In the genomic region with DNA sequence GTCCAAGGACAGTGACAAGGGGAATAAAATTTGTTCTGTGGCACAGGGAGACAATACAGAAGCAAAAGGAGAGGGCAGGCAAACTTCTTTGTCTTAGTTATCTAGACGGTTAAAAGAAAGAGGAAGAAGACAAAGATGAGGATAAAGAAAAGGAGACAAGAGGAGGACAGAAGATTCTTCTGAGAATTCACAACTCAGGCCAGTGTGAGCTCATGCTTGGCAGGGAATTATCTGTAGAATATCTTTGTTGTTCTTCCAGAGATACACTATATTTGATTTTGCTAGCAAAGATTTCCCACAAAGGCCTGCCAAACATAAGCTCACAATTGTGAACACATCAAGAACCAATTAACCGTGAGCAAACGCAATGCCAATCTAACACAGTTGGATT, we compare ENCODE assay signal across 16 cellular contexts. TPM values are rescaled to one million over a fixed set of nuclear protein-coding genes. Genes with fewer than 3 reads are reported as not detected.
A peak's percentile ranks its signal among the peaks of the same experiment; 100 is the strongest.
DNase-seq lines count a peak whose midpoint lies in the region; FAIRE-seq and TF ChIP-seq lines count a peak whose summit lies in the region.
"Had no signal": no experiment of that assay in that cellular context is flagged by ENCODE, and none has a peak within 500 bp of the region (broad histone marks: within the 10 kb centered on the region; RNA-seq: fewer than 3 reads in every experiment).

No MANE protein-coding gene starts in this region.

- H3K36me3 Mint-ChIP-seq in activated naive CD8-positive, alpha-beta T cell treated with anti-CD3 and anti-CD28 coated beads for 36 hours = peaks cover 26% of the 10 kb centered on the region
- H3K36me3 Mint-ChIP-seq in mesothelial cell of epicardium = no peaks in the 10 kb centered on the region

- peak overlapping the region; percentile 51 for H3K4me3 Mint-ChIP-seq in activated naive CD8-positive, alpha-beta T cell treated with anti-CD3 and anti-CD28 coated beads for 36 hours
- no peak overlapping the region for H3K4me3 Mint-ChIP-seq in mesothelial cell of epicardium

- FAIRE-seq in frontal cortex (lab: Jason Lieb, UNC) = no peak
- FAIRE-seq: endothelial cell of umbilical vein, GM12891 had no signal

- H3K4me1 Mint-ChIP-seq in activated naive CD8-positive, alpha-beta T cell treated with anti-CD3 and anti-CD28 coated beads for 36 hours = peaks cover 29% of the 10 kb centered on the region
- H3K4me1 Mint-ChIP-seq in mesothelial cell of epicardium = peaks cover 34% of the 10 kb centered on the region

- H3K9me3 Mint-ChIP-seq in activated naive CD8-positive, alpha-beta T cell treated with anti-CD3 and anti-CD28 coated beads for 36 hours = no peaks in the 10 kb centered on the region
- no peaks in the 10 kb centered on the region for H3K9me3 Mint-ChIP-seq in mesothelial cell of epicardium

- DNase-seq in NOMO-1 treated with DMSO at 0.1 percent for 48 hours (lab: John Stamatoyannopoulos, UW; ENCODE audit: unreplicated experiment) (peak; percentile 18), NOMO-1 treated with dmso at 0.1 percent for 144 hours (lab: John Stamatoyannopoulos, UW; ENCODE audit: unreplicated experiment) (no peak), LNCaP clone FGC (ENCODE audit: low read depth) (peak; percentile 96), mesothelial cell of epicardium (ENCODE audit: low spot score in 2 of 2, unreplicated experiment in 2 of 2) (no peak), NCI-H446 treated with DMSO at 0.1 percent for 48 hours (lab: John Stamatoyannopoulos, UW) (no peak), frontal cortex (ENCODE audit: low spot score in 2 of 2) (no peak), SKM-1 (lab: John Stamatoyannopoulos, UW; ENCODE audit: unreplicated experiment) (no peak)
- no peak for DNase-seq in activated naive CD8-positive, alpha-beta T cell treated with anti-CD3 and anti-CD28 coated beads for 36 hours
- DNase-seq: activated CD4-positive, alpha-beta T cell treated with anti-CD3 and anti-CD28 coated beads, Interleukin-2, amount 50 U/mL, for 4 hours; midbrain; NCI-H345; SIG-M5 had no signal

- no peak overlapping the region for H3K4me3 ChIP-seq in LNCaP clone FGC (ENCODE audit: low read depth, low read length)
- H3K4me3 ChIP-seq: ascending aorta, thoracic aorta had no signal

- peak overlapping the region; percentile 22 for H3K27ac Mint-ChIP-seq in activated naive CD8-positive, alpha-beta T cell treated with anti-CD3 and anti-CD28 coated beads for 36 hours
- peak overlapping the region; percentile 26 for H3K27ac Mint-ChIP-seq in mesothelial cell of epicardium

- H3K27me3 Mint-ChIP-seq in activated naive CD8-positive, alpha-beta T cell treated with anti-CD3 and anti-CD28 coated beads for 36 hours = no peaks in the 10 kb centered on the region
- H3K27me3 Mint-ChIP-seq in mesothelial cell of epicardium (ENCODE audit: low read depth) = no peaks in the 10 kb centered on the region

- TF ChIP-seq CTCF in LNCaP clone FGC (IDR thresholded peaks at IDR 0.05; ENCODE audit: control insufficient read depth, extremely low read depth, insufficient read depth) (no peak), mesothelial cell of epicardium (IDR thresholded peaks at IDR 0.05; ENCODE audit: unreplicated experiment) (no peak)

RNA-seq across cellular contexts. Expression of gene SLC16A1, which starts 21.4 kb away (rescaled TPM):
- 100 to 1,000 TPM in 1 of 2 experiments, 10 to 100 TPM in 1; 93.0 to 101 TPM for total RNA-seq in activated naive CD8-positive, alpha-beta T cell treated with anti-CD3 and anti-CD28 coated beads for 36 hours
- 56.4 to 57.8 TPM (median 57.0 TPM) in 3 replicates for total RNA-seq in mesothelial cell of epicardium
- 60.3 TPM for total RNA-seq in frontal cortex

Comparison
In these comparisons a context has a peak if more than half of its experiments do, and no peak if none do; other contexts are left out.
1. DNase-seq: peak in NOMO-1 treated with DMSO at 0.1 percent for 48 hours (single experiment) and LNCaP clone FGC (single experiment); none in NOMO-1 treated with dmso at 0.1 percent for 144 hours (single experiment), activated naive CD8-positive, alpha-beta T cell treated with anti-CD3 and anti-CD28 coated beads for 36 hours (single experiment), mesothelial cell of epicardium (0 of 2), NCI-H446 treated with DMSO at 0.1 percent for 48 hours (single experiment), frontal cortex (0 of 2) and SKM-1 (single experiment).